ENCODE assay signal across 9 cellular contexts in genomic region chr20:44615169-44615791, GRCh38. TPM values are rescaled to one million over a fixed set of nuclear protein-coding genes. Genes with fewer than 3 reads are reported as not detected.
DNase-seq lines count a peak whose midpoint lies in the region; ATAC-seq and TF ChIP-seq lines count a peak whose summit lies in the region.
"Had no signal": no experiment of that assay in that cellular context is flagged by ENCODE, and none has a peak within 500 bp of the region (broad histone marks: within the 10 kb centered on the region; RNA-seq: fewer than 3 reads in every experiment).

No MANE protein-coding gene starts in this region.

- no peak for ATAC-seq in CD4-positive, alpha-beta T cell (ENCODE audit: poor library complexity)
- no peak for ATAC-seq in T-helper 17 cell
- peak; percentile 25 for ATAC-seq in gastroesophageal sphincter
- ATAC-seq in GM18505 (IDR thresholded peaks at IDR 0.05; ENCODE audit: unreplicated experiment): no peak
- no peak for ATAC-seq in GM21423 (IDR thresholded peaks at IDR 0.05; ENCODE audit: unreplicated experiment)

- H3K27ac Mint-ChIP-seq in CD4-positive, alpha-beta T cell: peak overlapping the region; percentile 98
- H3K27ac Mint-ChIP-seq in T-helper 17 cell: peak overlapping the region; percentile 88

- H3K4me3 ChIP-seq in gastroesophageal sphincter: no peak overlapping the region

- no peaks in the 10 kb centered on the region for H3K27me3 Mint-ChIP-seq in CD4-positive, alpha-beta T cell
- H3K27me3 Mint-ChIP-seq in T-helper 17 cell: no peaks in the 10 kb centered on the region

- TF ChIP-seq CTCF in CD4-positive, alpha-beta T cell (IDR thresholded peaks at IDR 0.05): no peak
- TF ChIP-seq CTCF in gastroesophageal sphincter (IDR thresholded peaks at IDR 0.05): no peak

- POLR2A ChIA-PET in CD4-positive, alpha-beta T cell (lab: Charles Lee): interaction anchor here (2.4 kb wide), 1 partner anchor 35 kb away, joined by 9 read pairs; the partner anchor contains the start of gene ADA

- peaks cover 6 to 66% (median 30%) of the 10 kb centered on the region in 3 donors for H3K4me1 ChIP-seq in gastroesophageal sphincter

- no peaks in the 10 kb centered on the region for H3K27me3 ChIP-seq in CD4-positive, alpha-beta T cell (ENCODE audit: control insufficient read depth, insufficient read depth, low read length)
- no peaks in the 10 kb centered on the region for H3K27me3 ChIP-seq in gastroesophageal sphincter

- no peaks in the 10 kb centered on the region for H3K9me3 ChIP-seq in CD4-positive, alpha-beta T cell (ENCODE audit: control insufficient read depth, low read length)
- H3K9me3 ChIP-seq in T-helper 17 cell (ENCODE audit: control insufficient read depth, low read length, poor library complexity, severe bottlenecking) (no peaks in the 10 kb centered on the region), gastroesophageal sphincter (no peaks in the 10 kb centered on the region)

- H3K36me3 Mint-ChIP-seq in CD4-positive, alpha-beta T cell (ENCODE audit: low read depth): peaks cover 47% of the 10 kb centered on the region
- peaks cover 6% of the 10 kb centered on the region for H3K36me3 Mint-ChIP-seq in T-helper 17 cell (ENCODE audit: low read depth)

- no peak for DNase-seq in CD4-positive, alpha-beta T cell
- DNase-seq in T-helper 17 cell: no peak
- DNase-seq in posterior vena cava (ENCODE audit: low spot score): peak; percentile 81
- no peak for DNase-seq in NOMO-1 treated with DMSO at 0.1 percent for 48 hours (lab: John Stamatoyannopoulos, UW; ENCODE audit: unreplicated experiment)
- DNase-seq in RKO (ENCODE audit: low spot score): no peak
- DNase-seq: stimulated activated CD4-positive, alpha-beta T cell treated with anti-CD3 and anti-CD28 coated beads, Interleukin-15, amount 100 ng/mL, for 24 hours had no signal

- H3K36me3 ChIP-seq in gastroesophageal sphincter: peaks cover 0 to 74% of the 10 kb centered on the region in 2 donors

- TF ChIP-seq EP300 in gastroesophageal sphincter (IDR thresholded peaks at IDR 0.05): no peak

- intact Hi-C loops in CD4-positive, alpha-beta T cell (cut with DNase I, micrococcal nuclease): loop anchor here (5.0 to 10.0 kb wide), 2 partner anchors 117 to 300 kb away; partner anchors contain the start of gene FITM2 (in 1 of the 2)
- intact Hi-C loops in posterior vena cava (cut with DNase I): no loop called here

- no peaks in the 10 kb centered on the region for H3K9me3 Mint-ChIP-seq in CD4-positive, alpha-beta T cell

- H3K27ac ChIP-seq in CD4-positive, alpha-beta T cell (ENCODE audit: low read depth, low read length): peak overlapping the region; percentile 11
- H3K27ac ChIP-seq in gastroesophageal sphincter: peak overlapping the region; percentile 1 to 90 (median 83)

- no peak for TF ChIP-seq POLR2A in gastroesophageal sphincter (IDR thresholded peaks at IDR 0.05)
- no peak for TF ChIP-seq POLR2A in GM18505 (IDR thresholded peaks at IDR 0.05; ENCODE audit: borderline replicate concordance, extremely low read depth, insufficient read depth, insufficient read length)

- CTCF ChIA-PET in CD4-positive, alpha-beta T cell (lab: Charles Lee): no interaction called here

- WGBS in gastroesophageal sphincter (ENCODE audit: low coverage in 1 of 2), 2 donors: 20 to 50% methylated on average over 1 to 2 of the region's 10 CpGs

- H3K4me3 Mint-ChIP-seq in CD4-positive, alpha-beta T cell: peak overlapping the region; percentile 69
- H3K4me3 Mint-ChIP-seq in T-helper 17 cell: peak overlapping the region; percentile 80

- H3K4me1 Mint-ChIP-seq in CD4-positive, alpha-beta T cell (ENCODE audit: low read depth): peaks cover 83% of the 10 kb centered on the region
- peaks cover 36% of the 10 kb centered on the region for H3K4me1 Mint-ChIP-seq in T-helper 17 cell

RNA-seq across cellular contexts. Expression of gene PKIG, which starts 32.9 kb away (rescaled TPM):
- 1 to 10 TPM; 1.7 to 2.4 TPM for total RNA-seq in CD4-positive, alpha-beta T cell
- total RNA-seq in T-helper 17 cell (1 to 10 TPM; 2.2 to 4.5 TPM), gastroesophageal sphincter (100 to 1,000 TPM; 241 to 418 (median 291) TPM), posterior vena cava (100 to 1,000 TPM; 125 to 246 TPM)

RNA-seq across cellular contexts. Expression of gene ADA, which starts 36.2 kb away (rescaled TPM):
- 10 to 100 TPM; 31.7 to 32.8 TPM for total RNA-seq in CD4-positive, alpha-beta T cell
- total RNA-seq in T-helper 17 cell (10 to 100 TPM; 36.0 to 36.1 TPM), gastroesophageal sphincter (10 to 100 TPM in 2 of 4 donors, 1 to 10 TPM in 2; 7.6 to 14.5 (median 10.4) TPM), posterior vena cava (10 to 100 TPM; 11.0 to 17.7 TPM)

Comparison
In these comparisons a context has a peak if more than half of its experiments do, and no peak if none do; other contexts are left out.
1. RNA of gene PKIG, which starts 32.9 kb away (total RNA-seq): 241 to 418 TPM in gastroesophageal sphincter and 125 to 246 TPM in posterior vena cava; 2.2 to 4.5 TPM in T-helper 17 cell and 1.7 to 2.4 TPM in CD4-positive, alpha-beta T cell; every median in the first group is over 10 times any median in the second.
2. intact Hi-C loops: an anchor here in CD4-positive, alpha-beta T cell (5.0 to 10.0 kb wide); none called in posterior vena cava.